Comparison of ENCODE assay signal across 14 cellular contexts in genomic region chr17:65172511-65173136, GRCh38. TPM values are rescaled to one million over a fixed set of nuclear protein-coding genes. Genes with fewer than 3 reads are reported as not detected.
A peak's percentile ranks its signal among the peaks of the same experiment; 100 is the strongest.
DNase-seq lines count a peak whose midpoint lies in the region; ATAC-seq and TF ChIP-seq lines count a peak whose summit lies in the region.
"Had no signal": no experiment of that assay in that cellular context is flagged by ENCODE, and none has a peak within 500 bp of the region (broad histone marks: within the 10 kb centered on the region; RNA-seq: fewer than 3 reads in every experiment).

No MANE protein-coding gene starts in this region.

- H3K9me3 ChIP-seq in KOPT-K1 (ENCODE audit: insufficient read depth, low read length, poor library complexity, severe bottlenecking): peaks cover 9% of the 10 kb centered on the region
- H3K9me3 ChIP-seq: SJCRH30 had no signal

- no peak overlapping the region for H3K4me3 Mint-ChIP-seq in activated naive CD4-positive, alpha-beta T cell treated with anti-CD3 and anti-CD28 coated beads, Interleukin-2, amount 10 ng/mL, durations not matched to agents 7 days and 5 days
- no peak overlapping the region for H3K4me3 Mint-ChIP-seq in activated CD4-positive, alpha-beta T cell treated with anti-CD3 and anti-CD28 coated beads, Interleukin-2, amount 10 ng/mL, durations not matched to agents 24 days and 14 days
- H3K4me3 Mint-ChIP-seq in nephron progenitor cell: no peak overlapping the region
- H3K4me3 Mint-ChIP-seq: H9 had no signal

- no peaks in the 10 kb centered on the region for H3K36me3 ChIP-seq in KOPT-K1 (ENCODE audit: insufficient read depth, low read length)
- H3K36me3 ChIP-seq in brain microvascular endothelial cell (replicated peaks): no peaks in the 10 kb centered on the region
- H3K36me3 ChIP-seq: SJCRH30 had no signal

- TF ChIP-seq CTCF in brain microvascular endothelial cell (IDR thresholded peaks at IDR 0.05; ENCODE audit: low read depth, low read length, missing control alignments): no peak
- no peak for TF ChIP-seq CTCF in nephron progenitor cell (IDR thresholded peaks at IDR 0.05)

- H3K27me3 Mint-ChIP-seq in activated naive CD4-positive, alpha-beta T cell treated with anti-CD3 and anti-CD28 coated beads, Interleukin-2, amount 10 ng/mL, durations not matched to agents 7 days and 5 days: peaks cover 15% of the 10 kb centered on the region
- H3K27me3 Mint-ChIP-seq in activated CD4-positive, alpha-beta T cell treated with anti-CD3 and anti-CD28 coated beads, Interleukin-2, amount 10 ng/mL, durations not matched to agents 24 days and 14 days: no peaks in the 10 kb centered on the region
- peaks cover 31% of the 10 kb centered on the region for H3K27me3 Mint-ChIP-seq in nephron progenitor cell (ENCODE audit: low read depth, poor library complexity)

- in situ Hi-C loops in brain microvascular endothelial cell (cut with HindIII; ENCODE audit: low pct_ligation_motif_present, low sequenced_read_pairs): no loop called here

- DNase-seq in activated naive CD4-positive, alpha-beta T cell treated with anti-CD3 and anti-CD28 coated beads, Interleukin-2, amount 10 ng/mL, durations not matched to agents 7 days and 5 days: no peak
- no peak for DNase-seq in activated naive CD4-positive, alpha-beta T cell (lab: John Stamatoyannopoulos, UW)
- DNase-seq in brain microvascular endothelial cell: no peak
- no peak for DNase-seq in activated CD4-positive, alpha-beta T cell treated with anti-CD3 and anti-CD28 coated beads, Interleukin-2, amount 10 ng/mL, durations not matched to agents 24 days and 14 days
- DNase-seq in nephron progenitor cell: no peak
- DNase-seq: AML-193, NCI-H510A, NCI-H774 had no signal

- H3K4me1 Mint-ChIP-seq in activated naive CD4-positive, alpha-beta T cell treated with anti-CD3 and anti-CD28 coated beads, Interleukin-2, amount 10 ng/mL, durations not matched to agents 7 days and 5 days: peaks cover 13% of the 10 kb centered on the region
- peaks cover 28% of the 10 kb centered on the region for H3K4me1 Mint-ChIP-seq in activated CD4-positive, alpha-beta T cell treated with anti-CD3 and anti-CD28 coated beads, Interleukin-2, amount 10 ng/mL, durations not matched to agents 24 days and 14 days
- H3K4me1 Mint-ChIP-seq in nephron progenitor cell: peaks cover 20% of the 10 kb centered on the region

- no peak for ATAC-seq in HG03457 (IDR thresholded peaks at IDR 0.05; ENCODE audit: unreplicated experiment)

- intact Hi-C loops in activated CD4-positive, alpha-beta T cell treated with anti-CD3 and anti-CD28 coated beads, Interleukin-2, amount 10 ng/mL, durations not matched to agents 24 days and 14 days (cut with micrococcal nuclease): no loop called here

- no peak overlapping the region for H3K4me3 ChIP-seq in brain microvascular endothelial cell (ENCODE audit: low read depth, low read length)
- H3K4me3 ChIP-seq: SJCRH30 had no signal

- H3K36me3 Mint-ChIP-seq in activated naive CD4-positive, alpha-beta T cell treated with anti-CD3 and anti-CD28 coated beads, Interleukin-2, amount 10 ng/mL, durations not matched to agents 7 days and 5 days: no peaks in the 10 kb centered on the region
- peaks cover 7% of the 10 kb centered on the region for H3K36me3 Mint-ChIP-seq in activated CD4-positive, alpha-beta T cell treated with anti-CD3 and anti-CD28 coated beads, Interleukin-2, amount 10 ng/mL, durations not matched to agents 24 days and 14 days (ENCODE audit: low read depth)
- H3K36me3 Mint-ChIP-seq in nephron progenitor cell (ENCODE audit: low read depth): no peaks in the 10 kb centered on the region

- H3K9me3 Mint-ChIP-seq in activated naive CD4-positive, alpha-beta T cell treated with anti-CD3 and anti-CD28 coated beads, Interleukin-2, amount 10 ng/mL, durations not matched to agents 7 days and 5 days: peaks cover 7% of the 10 kb centered on the region
- H3K9me3 Mint-ChIP-seq in activated CD4-positive, alpha-beta T cell treated with anti-CD3 and anti-CD28 coated beads, Interleukin-2, amount 10 ng/mL, durations not matched to agents 24 days and 14 days: peaks cover 15% of the 10 kb centered on the region
- peaks cover 10% of the 10 kb centered on the region for H3K9me3 Mint-ChIP-seq in nephron progenitor cell
- H3K9me3 Mint-ChIP-seq: CD4-positive, CD25-positive, alpha-beta regulatory T cell; H9 had no signal

- H3K27ac ChIP-seq in KOPT-K1 (ENCODE audit: low read depth, low read length, poor library complexity, severe bottlenecking): peak overlapping the region; percentile 83
- peak overlapping the region; percentile 9 for H3K27ac ChIP-seq in brain microvascular endothelial cell
- H3K27ac ChIP-seq: RWPE1, SJCRH30 had no signal

- no peaks in the 10 kb centered on the region for H3K27me3 ChIP-seq in brain microvascular endothelial cell (replicated peaks)
- H3K27me3 ChIP-seq: SJCRH30 had no signal

- CTCF ChIA-PET in activated naive CD4-positive, alpha-beta T cell treated with anti-CD3 and anti-CD28 coated beads, Interleukin-2, amount 10 ng/mL, durations not matched to agents 7 days and 5 days (lab: Charles Lee): interaction anchor here (1.0 to 2.6 kb wide), 6 partner anchors 9 to 35 kb away, joined by 4 to 10 read pairs (median 4); partner anchors contain the start of gene RGS9

- peak overlapping the region; percentile 54 for H3K27ac Mint-ChIP-seq in activated naive CD4-positive, alpha-beta T cell treated with anti-CD3 and anti-CD28 coated beads, Interleukin-2, amount 10 ng/mL, durations not matched to agents 7 days and 5 days
- no peak overlapping the region for H3K27ac Mint-ChIP-seq in activated CD4-positive, alpha-beta T cell treated with anti-CD3 and anti-CD28 coated beads, Interleukin-2, amount 10 ng/mL, durations not matched to agents 24 days and 14 days
- no peak overlapping the region for H3K27ac Mint-ChIP-seq in nephron progenitor cell
- H3K27ac Mint-ChIP-seq: H9 had no signal

RNA-seq across cellular contexts. Expression of gene RGS9, which starts 35.5 kb away (rescaled TPM):
- 2.2 and 3.1 TPM in 2 replicates for total RNA-seq in activated CD4-positive, alpha-beta T cell treated with anti-CD3 and anti-CD28 coated beads, Interleukin-2, amount 10 ng/mL, durations not matched to agents 24 days and 14 days
